15 cellular contexts compared by ENCODE assay signal in the genomic region with DNA sequence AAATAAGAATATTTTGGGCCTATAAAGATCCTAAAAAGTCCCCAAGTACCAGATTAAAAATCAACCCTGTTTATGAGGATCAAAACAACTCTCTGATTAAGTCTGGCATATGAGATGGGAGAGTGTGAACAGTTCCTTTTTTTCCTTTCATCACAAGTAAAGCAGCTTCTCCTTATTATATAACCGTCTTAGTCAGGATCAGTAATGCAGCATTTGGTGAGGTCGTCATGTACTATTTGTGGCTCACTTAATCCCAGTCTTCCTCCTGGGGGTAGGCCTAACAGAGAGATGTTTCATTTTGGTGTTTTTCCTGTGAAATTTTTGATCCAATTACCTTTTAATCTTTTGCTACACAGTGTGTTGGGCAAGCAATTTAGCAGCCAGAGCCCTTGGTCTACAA.
DNase-seq lines count a peak whose midpoint lies in the region; ATAC-seq and TF ChIP-seq lines count a peak whose summit lies in the region.
"Had no signal": no experiment of that assay in that cellular context is flagged by ENCODE, and none has a peak within 500 bp of the region (broad histone marks: within the 10 kb centered on the region; RNA-seq: fewer than 3 reads in every experiment).

No MANE protein-coding gene starts in this region.

- H3K4me1 ChIP-seq in mesenchymal stem cell (ENCODE audit: control insufficient read depth, insufficient read depth, low read depth, low read length) (no peaks in the 10 kb centered on the region), tibial artery (peaks cover 0 to 40% (median 8%) of the 10 kb centered on the region in 4 donors)

- H2AFZ ChIP-seq in mesenchymal stem cell (ENCODE audit: low read depth, low read length) = no peak overlapping the region

- H2BK120ac ChIP-seq in mesenchymal stem cell (ENCODE audit: low read depth, low read length) = no peak overlapping the region

- H3K18ac ChIP-seq in mesenchymal stem cell (ENCODE audit: low read depth in 1 of 2, low read length in 2 of 2) = no peak overlapping the region

- intact Hi-C loops in tibial artery (cut with DNase I; ENCODE audit: low total_unique reads) (no loop called here), natural killer cell (cut with micrococcal nuclease) (no loop called here)

- no peak overlapping the region for H2BK12ac ChIP-seq in mesenchymal stem cell (ENCODE audit: low read length in 2 of 2)

- H3K27ac ChIP-seq in mesenchymal stem cell (ENCODE audit: low read length, poor library complexity, severe bottlenecking) = no peak overlapping the region
- H3K27ac ChIP-seq in tibial artery = peak overlapping the region; percentile 42 to 59
- H3K27ac ChIP-seq: lower lobe of right lung, thoracic aorta had no signal

- H4K8ac ChIP-seq in mesenchymal stem cell (ENCODE audit: low read length) = no peak overlapping the region

- H3K23ac ChIP-seq in mesenchymal stem cell (ENCODE audit: low read length in 2 of 2) = no peak overlapping the region

- H3K14ac ChIP-seq in mesenchymal stem cell (ENCODE audit: low read length in 2 of 2) = no peak overlapping the region

- no peak overlapping the region for H2BK5ac ChIP-seq in mesenchymal stem cell (ENCODE audit: low read depth, low read length, poor library complexity, severe bottlenecking)

- H2BK15ac ChIP-seq in mesenchymal stem cell (ENCODE audit: low read depth, poor library complexity, severe bottlenecking) = no peak overlapping the region

- H3K36me3 ChIP-seq in mesenchymal stem cell (ENCODE audit: control insufficient read depth in 1 of 2, insufficient read depth in 2 of 2, low read depth in 1 of 2, low read length in 2 of 2) (no peaks in the 10 kb centered on the region), tibial artery (no peaks in the 10 kb centered on the region)
- H3K36me3 ChIP-seq: lower lobe of right lung, thoracic aorta had no signal

- no peaks in the 10 kb centered on the region for H3K27me3 Mint-ChIP-seq in natural killer cell (ENCODE audit: low read depth in 2 of 2)
- H3K27me3 Mint-ChIP-seq: activated naive CD4-positive, alpha-beta T cell treated with anti-CD3 and anti-CD28 coated beads, Interleukin-2, amount 10 ng/mL, durations not matched to agents 7 days and 5 days had no signal

- TF ChIP-seq CTCF in tibial artery (IDR thresholded peaks at IDR 0.05) (no peak), natural killer cell (IDR thresholded peaks at IDR 0.05) (no peak)

- H3K9me3 ChIP-seq in mesenchymal stem cell (ENCODE audit: control insufficient read depth, low read length) = no peaks in the 10 kb centered on the region
- H3K9me3 ChIP-seq in tibial artery = no peaks in the 10 kb centered on the region
- H3K9me3 ChIP-seq: lower lobe of right lung, thoracic aorta had no signal

- no peak overlapping the region for H2AK5ac ChIP-seq in mesenchymal stem cell (ENCODE audit: low read length, severe bottlenecking)

- DNase-seq in NOMO-1 treated with DMSO at 0.1 percent for 48 hours (lab: John Stamatoyannopoulos, UW; ENCODE audit: unreplicated experiment) (peak; percentile 29), NOMO-1 treated with dmso at 0.1 percent for 144 hours (lab: John Stamatoyannopoulos, UW; ENCODE audit: unreplicated experiment) (no peak), cerebellar nuclear complex (lab: John Stamatoyannopoulos, UW) (peak; percentile 66 to 68), mesenchymal stem cell (peak; percentile 42), tibial artery (peak in 1 of 2 donors; percentile 24), natural killer cell (no peak), SIG-M5 treated with dmso at 0.1 percent for 504 hours (lab: John Stamatoyannopoulos, UW; ENCODE audit: unreplicated experiment) (no peak)
- no peak for DNase-seq in activated CD4-positive, CD25-positive, alpha-beta regulatory T cell treated with anti-CD3 and anti-CD28 coated beads, Interleukin-2, amount 50 U/mL, for 72 hours
- DNase-seq: activated CD4-positive, alpha-beta T cell treated with anti-CD3 and anti-CD28 coated beads, Interleukin-2, amount 50 U/mL, for 4 hours; activated naive CD4-positive, alpha-beta T cell treated with anti-CD3 and anti-CD28 coated beads, Interleukin-2, amount 10 ng/mL, durations not matched to agents 7 days and 5 days; DND-41; glutamatergic neuron; lower lobe of right lung; NCI-H510A had no signal

- ATAC-seq in natural killer cell = no peak
- ATAC-seq: lower lobe of right lung had no signal

- H3K4me2 ChIP-seq in mesenchymal stem cell (ENCODE audit: low read length, poor library complexity, severe bottlenecking) = no peak overlapping the region

- H3K4me3 ChIP-seq in mesenchymal stem cell (ENCODE audit: insufficient read depth in 1 of 2, low read depth in 1 of 2, low read length in 2 of 2) (no peak overlapping the region), tibial artery (no peak overlapping the region)
- H3K4me3 ChIP-seq: lower lobe of right lung, thoracic aorta had no signal

- H3K4me1 Mint-ChIP-seq in natural killer cell = no peaks in the 10 kb centered on the region
- H3K4me1 Mint-ChIP-seq: activated naive CD4-positive, alpha-beta T cell treated with anti-CD3 and anti-CD28 coated beads, Interleukin-2, amount 10 ng/mL, durations not matched to agents 7 days and 5 days had no signal

- H3K4ac ChIP-seq in mesenchymal stem cell (ENCODE audit: low read depth in 1 of 2, low read length in 2 of 2) = no peak overlapping the region

- H3K36me3 Mint-ChIP-seq in natural killer cell = no peaks in the 10 kb centered on the region
- H3K36me3 Mint-ChIP-seq: activated naive CD4-positive, alpha-beta T cell treated with anti-CD3 and anti-CD28 coated beads, Interleukin-2, amount 10 ng/mL, durations not matched to agents 7 days and 5 days had no signal

- no peaks in the 10 kb centered on the region for H3K79me1 ChIP-seq in mesenchymal stem cell (replicated peaks; ENCODE audit: low read length, poor library complexity, severe bottlenecking)

- no peak overlapping the region for H3K27ac Mint-ChIP-seq in natural killer cell
- H3K27ac Mint-ChIP-seq: activated naive CD4-positive, alpha-beta T cell treated with anti-CD3 and anti-CD28 coated beads, Interleukin-2, amount 10 ng/mL, durations not matched to agents 7 days and 5 days had no signal

- H3K4me3 Mint-ChIP-seq in natural killer cell = no peak overlapping the region
- H3K4me3 Mint-ChIP-seq: activated naive CD4-positive, alpha-beta T cell treated with anti-CD3 and anti-CD28 coated beads, Interleukin-2, amount 10 ng/mL, durations not matched to agents 7 days and 5 days had no signal

- no peak overlapping the region for H4K91ac ChIP-seq in mesenchymal stem cell (ENCODE audit: low read length)

- no peaks in the 10 kb centered on the region for H3K27me3 ChIP-seq in mesenchymal stem cell (ENCODE audit: control insufficient read depth in 1 of 2, insufficient read depth in 1 of 2, low read length in 2 of 2)
- no peaks in the 10 kb centered on the region for H3K27me3 ChIP-seq in tibial artery

- WGBS in mesenchymal stem cell = 70% methylated on average over 1 of the region's 2 CpGs

- H3K9ac ChIP-seq in mesenchymal stem cell (ENCODE audit: low read length) = peak overlapping the region; percentile 61

- H3K9me3 Mint-ChIP-seq in natural killer cell = no peaks in the 10 kb centered on the region
- H3K9me3 Mint-ChIP-seq: activated naive CD4-positive, alpha-beta T cell treated with anti-CD3 and anti-CD28 coated beads, Interleukin-2, amount 10 ng/mL, durations not matched to agents 7 days and 5 days had no signal

Comparison
In these comparisons a context has a peak if more than half of its experiments do, and no peak if none do; other contexts are left out.
1. DNase-seq: peak in NOMO-1 treated with DMSO at 0.1 percent for 48 hours (single experiment), cerebellar nuclear complex (2 of 2) and mesenchymal stem cell (single experiment); none in NOMO-1 treated with dmso at 0.1 percent for 144 hours (single experiment), natural killer cell (single experiment), activated CD4-positive, CD25-positive, alpha-beta regulatory T cell treated with anti-CD3 and anti-CD28 coated beads, Interleukin-2, amount 50 U/mL, for 72 hours (single experiment) and SIG-M5 treated with dmso at 0.1 percent for 504 hours (single experiment).